Comparison of ENCODE assay signal across 25 cellular contexts in genomic region chr2:41873102-41873501, GRCh38.
DNase-seq lines count a peak whose midpoint lies in the region; ATAC-seq and TF ChIP-seq lines count a peak whose summit lies in the region.
"Had no signal": no experiment of that assay in that cellular context is flagged by ENCODE, and none has a peak within 500 bp of the region (broad histone marks: within the 10 kb centered on the region; RNA-seq: fewer than 3 reads in every experiment).

No MANE protein-coding gene starts in this region.

- H2BK120ac ChIP-seq in IMR-90 (ENCODE audit: low read depth, low read length) = no peak overlapping the region
- no peak overlapping the region for H2BK120ac ChIP-seq in mesenchymal stem cell (ENCODE audit: low read depth, low read length)

- dilution Hi-C loops in IMR-90 (cut with HindIII; ENCODE audit: low sequenced_read_pairs, unreplicated experiment) = no loop called here

- TF ChIP-seq POLR2A in IMR-90 (IDR thresholded peaks at IDR 0.05; ENCODE audit: low read depth, low read length) = no peak

- no peak for DNase-seq in IMR-90
- DNase-seq in SJSA1 (ENCODE audit: low read depth in 1 of 2, low spot score in 2 of 2) = peak in 1 of 2 experiments; percentile 34
- DNase-seq in mesenchymal stem cell = peak; percentile 43
- no peak for DNase-seq in A172 (ENCODE audit: low spot score)
- DNase-seq in cardiac septum (ENCODE audit: low spot score) = no peak
- DNase-seq in activated CD4-positive, CD25-positive, alpha-beta regulatory T cell treated with anti-CD3 and anti-CD28 coated beads, Interleukin-2, amount 50 U/mL, for 72 hours = no peak
- DNase-seq: activated CD4-positive, alpha-beta T cell treated with anti-CD3 and anti-CD28 coated beads, Interleukin-2, amount 10 ng/mL, durations not matched to agents 24 days and 14 days; activated naive CD4-positive, alpha-beta T cell treated with Interleukin-2 at 50 U/mL for 16 hours; activated T-cell treated with anti-CD3 and anti-CD28 coated beads, Interleukin-2, amount 50 U/mL, for 72 hours; adrenal gland; caudate nucleus; CD8-positive, alpha-beta T cell; dermis blood vessel endothelial cell; DMS79; HFFc6; lower lobe of right lung; NCI-H1092; NCI-H2081; NCI-H526 treated with DMSO at 0.1 percent for 48 hours; SK-N-SH; stimulated activated CD8-positive, alpha-beta memory T cell treated with anti-CD3 and anti-CD28 coated beads, Interleukin-4, amount 100 ng/mL, for 48 hours; T-helper 2 cell; trophoblast cell had no signal

- no peaks in the 10 kb centered on the region for H3K9me3 ChIP-seq in BLaER1
- H3K9me3 ChIP-seq in IMR-90 (ENCODE audit: control insufficient read depth, insufficient read depth, low read length) = no peaks in the 10 kb centered on the region
- H3K9me3 ChIP-seq in SJSA1 (replicated peaks) = no peaks in the 10 kb centered on the region
- H3K9me3 ChIP-seq in mesenchymal stem cell (ENCODE audit: control insufficient read depth, low read length) = no peaks in the 10 kb centered on the region
- H3K9me3 ChIP-seq: adrenal gland, lower lobe of right lung, SK-N-SH had no signal

- H3K79me1 ChIP-seq in IMR-90 (ENCODE audit: low read depth in 1 of 2, low read length in 2 of 2) (no peaks in the 10 kb centered on the region), mesenchymal stem cell (replicated peaks; ENCODE audit: low read length, poor library complexity, severe bottlenecking) (no peaks in the 10 kb centered on the region)

- H2BK15ac ChIP-seq in IMR-90 (ENCODE audit: low read depth, low read length) = no peak overlapping the region
- H2BK15ac ChIP-seq in mesenchymal stem cell (ENCODE audit: low read depth, poor library complexity, severe bottlenecking) = no peak overlapping the region

- H2BK5ac ChIP-seq in IMR-90 (ENCODE audit: low read depth, low read length, poor library complexity, severe bottlenecking) (no peak overlapping the region), mesenchymal stem cell (ENCODE audit: low read depth, low read length, poor library complexity, severe bottlenecking) (no peak overlapping the region)

- H3K18ac ChIP-seq in IMR-90 (ENCODE audit: low read depth, low read length) = peak overlapping the region; percentile 40; the same call in 1 of the 2 replicates
- H3K18ac ChIP-seq in mesenchymal stem cell (ENCODE audit: low read depth in 1 of 2, low read length in 2 of 2) = no peak overlapping the region

- intact Hi-C loops in IMR-90 (cut with micrococcal nuclease) = loop anchor here (2.0 to 5.0 kb wide), 2 partner anchors 60 to 94 kb away; no protein-coding TSS in a partner anchor
- intact Hi-C loops in cardiac septum (cut with DNase I) = loop anchor here (5.0 kb wide), 2 partner anchors 49 to 84 kb away; no protein-coding TSS in a partner anchor

- in situ Hi-C loops in IMR-90 (cut with MboI; ENCODE audit: low sequenced_read_pairs) = loop anchor here (5.0 to 25.0 kb wide), 2 partner anchors 214 to 789 kb away; no protein-coding TSS in a partner anchor

- H4K8ac ChIP-seq in IMR-90 (ENCODE audit: low read depth in 2 of 2, low read length in 2 of 2) (no peak overlapping the region), mesenchymal stem cell (ENCODE audit: low read length) (no peak overlapping the region)

- H3K56ac ChIP-seq in IMR-90 (ENCODE audit: extremely low read depth, insufficient read depth, low read length) = no peak overlapping the region

- BruUV-seq in IMR-90 (replicated peaks; lab: Mats Ljungman, UMichigan) = no TSS peak

- no peak overlapping the region for H2BK12ac ChIP-seq in mesenchymal stem cell (ENCODE audit: low read length in 2 of 2)

- H3K36me3 ChIP-seq in BLaER1 = no peaks in the 10 kb centered on the region
- H3K36me3 ChIP-seq in IMR-90 (ENCODE audit: control insufficient read depth, insufficient read depth, low read length) = no peaks in the 10 kb centered on the region
- H3K36me3 ChIP-seq in SJSA1 = no peaks in the 10 kb centered on the region
- no peaks in the 10 kb centered on the region for H3K36me3 ChIP-seq in mesenchymal stem cell (ENCODE audit: control insufficient read depth in 1 of 2, insufficient read depth in 2 of 2, low read depth in 1 of 2, low read length in 2 of 2)
- H3K36me3 ChIP-seq: adrenal gland, lower lobe of right lung had no signal

- H2AK5ac ChIP-seq in IMR-90 (ENCODE audit: low read depth, low read length) = no peak overlapping the region
- no peak overlapping the region for H2AK5ac ChIP-seq in mesenchymal stem cell (ENCODE audit: low read length, severe bottlenecking)

- CTCF ChIA-PET in IMR-90 (lab: Yijun Ruan, JAX) = interaction anchor here (0.8 to 7.0 kb wide), 3 partner anchors 20 to 212 kb away, joined by 4 to 119 read pairs (median 41); no protein-coding TSS in a partner anchor

- TF ChIP-seq RAD21 in IMR-90 (IDR thresholded peaks at IDR 0.05; ENCODE audit: low read length) = no peak

- H3K14ac ChIP-seq in IMR-90 (replicated peaks; ENCODE audit: low read depth, low read length) = 0 out of 2 replicates have a peak overlapping the region, but pooled peaks have one; percentile 22
- H3K14ac ChIP-seq in mesenchymal stem cell (ENCODE audit: low read length in 2 of 2) = no peak overlapping the region

- peak overlapping the region; percentile 77 for H3K4me2 ChIP-seq in BLaER1
- H3K4me2 ChIP-seq in IMR-90 (ENCODE audit: low read depth, low read length) = no peak overlapping the region
- H3K4me2 ChIP-seq in mesenchymal stem cell (ENCODE audit: low read length, poor library complexity, severe bottlenecking) = no peak overlapping the region
- H3K4me2 ChIP-seq: SK-N-SH had no signal

- no peak overlapping the region for H2AK9ac ChIP-seq in IMR-90 (replicated peaks; ENCODE audit: low read depth, low read length, poor library complexity)

- H4K5ac ChIP-seq in IMR-90 (ENCODE audit: low read depth, low read length) = peak overlapping the region; percentile 57; the same call in 1 of the 2 replicates

- ATAC-seq in IMR-90 (ENCODE audit: low read depth) = no peak
- ATAC-seq in GM18861 (IDR thresholded peaks at IDR 0.05; ENCODE audit: unreplicated experiment) = no peak
- ATAC-seq: activated T-cell treated with anti-CD3 and anti-CD28 coated beads, Interleukin-2, amount 50 U/mL, for 72 hours; CD8-positive, alpha-beta T cell; lower lobe of right lung had no signal

- H3K4me3 ChIP-seq in BLaER1 (no peak overlapping the region), IMR-90 (ENCODE audit: insufficient read depth, low read depth, low read length) (no peak overlapping the region), SJSA1 (no peak overlapping the region), mesenchymal stem cell (ENCODE audit: insufficient read depth in 1 of 2, low read depth in 1 of 2, low read length in 2 of 2) (no peak overlapping the region)
- H3K4me3 ChIP-seq: adrenal gland, lower lobe of right lung had no signal

- H3K4me1 ChIP-seq in BLaER1 = peaks cover 54% of the 10 kb centered on the region
- H3K4me1 ChIP-seq in IMR-90 (ENCODE audit: control insufficient read depth, insufficient read depth, low read length) = peaks cover 14% of the 10 kb centered on the region
- H3K4me1 ChIP-seq in SJSA1 (replicated peaks) = peaks cover 49% of the 10 kb centered on the region
- H3K4me1 ChIP-seq in mesenchymal stem cell (ENCODE audit: control insufficient read depth, insufficient read depth, low read depth, low read length) = peaks cover 8% of the 10 kb centered on the region
- H3K4me1 ChIP-seq: lower lobe of right lung had no signal

- H3K27ac ChIP-seq in BLaER1 = no peak overlapping the region
- no peak overlapping the region; the same call in 1 of the 2 replicates for H3K27ac ChIP-seq in IMR-90 (ENCODE audit: insufficient read depth, low read length)
- H3K27ac ChIP-seq in SJSA1 = peak overlapping the region; percentile 44
- H3K27ac ChIP-seq in mesenchymal stem cell (ENCODE audit: low read length, poor library complexity, severe bottlenecking) = no peak overlapping the region
- H3K27ac ChIP-seq: adrenal gland, lower lobe of right lung had no signal

- POLR2A ChIA-PET in IMR-90 (lab: Charles Lee; ENCODE audit: unreplicated experiment) = no interaction called here

- TF ChIP-seq CTCF in IMR-90 (conservative IDR thresholded peaks at IDR 0.05; ENCODE audit: low read depth, low read length) = no peak

- H3K4ac ChIP-seq in IMR-90 (ENCODE audit: low read depth, low read length) (no peak overlapping the region), mesenchymal stem cell (ENCODE audit: low read depth in 1 of 2, low read length in 2 of 2) (no peak overlapping the region)

- H2BK20ac ChIP-seq in IMR-90 (ENCODE audit: low read depth, low read length) = no peak overlapping the region

- H2AFZ ChIP-seq in IMR-90 (replicated peaks; ENCODE audit: low read length, poor library complexity) (no peak overlapping the region), mesenchymal stem cell (ENCODE audit: low read depth, low read length) (no peak overlapping the region)

- H3K9me1 ChIP-seq in IMR-90 (ENCODE audit: insufficient read depth, low read length) = peaks cover 4% of the 10 kb centered on the region

- H4K91ac ChIP-seq in IMR-90 (ENCODE audit: insufficient read depth, low read depth, low read length) (no peak overlapping the region), mesenchymal stem cell (ENCODE audit: low read length) (no peak overlapping the region)

- H3K23ac ChIP-seq in IMR-90 (ENCODE audit: low read depth, low read length) (no peak overlapping the region), mesenchymal stem cell (ENCODE audit: low read length in 2 of 2) (no peak overlapping the region)

- H3K27me3 ChIP-seq in BLaER1 = no peaks in the 10 kb centered on the region
- 0 out of 2 replicates have a peak, but pooled peaks cover 3% of the 10 kb centered on the region for H3K27me3 ChIP-seq in IMR-90 (ENCODE audit: control insufficient read depth, insufficient read depth, low read length)
- no peaks in the 10 kb centered on the region for H3K27me3 ChIP-seq in SJSA1 (replicated peaks)
- peaks cover 0 to 4% of the 10 kb centered on the region in 2 experiments for H3K27me3 ChIP-seq in mesenchymal stem cell (ENCODE audit: control insufficient read depth in 1 of 2, insufficient read depth in 1 of 2, low read length in 2 of 2)
- H3K27me3 ChIP-seq: adrenal gland had no signal

- H4K20me1 ChIP-seq in BLaER1 = no peaks in the 10 kb centered on the region
- H4K20me1 ChIP-seq in IMR-90 (ENCODE audit: insufficient read depth, low read length) = no peaks in the 10 kb centered on the region

- H3K9ac ChIP-seq in BLaER1 (no peak overlapping the region), IMR-90 (ENCODE audit: low read depth, low read length) (no peak overlapping the region), mesenchymal stem cell (ENCODE audit: low read length) (no peak overlapping the region)
- H3K9ac ChIP-seq: SK-N-SH had no signal

TF ChIP-seq in IMR-90, 13 proteins besides CTCF, POLR2A, EP300 and RAD21:
- no peak for TF ChIP-seq SMC3 (IDR thresholded peaks at IDR 0.05; ENCODE audit: low read depth, low read length)
- TF ChIP-seq MAFK (IDR thresholded peaks at IDR 0.05; ENCODE audit: low read depth, low read length) = peak; percentile 54
- TF ChIP-seq FOS (IDR thresholded peaks at IDR 0.05; ENCODE audit: low read depth, low read length) = no peak
